In the genomic region with DNA sequence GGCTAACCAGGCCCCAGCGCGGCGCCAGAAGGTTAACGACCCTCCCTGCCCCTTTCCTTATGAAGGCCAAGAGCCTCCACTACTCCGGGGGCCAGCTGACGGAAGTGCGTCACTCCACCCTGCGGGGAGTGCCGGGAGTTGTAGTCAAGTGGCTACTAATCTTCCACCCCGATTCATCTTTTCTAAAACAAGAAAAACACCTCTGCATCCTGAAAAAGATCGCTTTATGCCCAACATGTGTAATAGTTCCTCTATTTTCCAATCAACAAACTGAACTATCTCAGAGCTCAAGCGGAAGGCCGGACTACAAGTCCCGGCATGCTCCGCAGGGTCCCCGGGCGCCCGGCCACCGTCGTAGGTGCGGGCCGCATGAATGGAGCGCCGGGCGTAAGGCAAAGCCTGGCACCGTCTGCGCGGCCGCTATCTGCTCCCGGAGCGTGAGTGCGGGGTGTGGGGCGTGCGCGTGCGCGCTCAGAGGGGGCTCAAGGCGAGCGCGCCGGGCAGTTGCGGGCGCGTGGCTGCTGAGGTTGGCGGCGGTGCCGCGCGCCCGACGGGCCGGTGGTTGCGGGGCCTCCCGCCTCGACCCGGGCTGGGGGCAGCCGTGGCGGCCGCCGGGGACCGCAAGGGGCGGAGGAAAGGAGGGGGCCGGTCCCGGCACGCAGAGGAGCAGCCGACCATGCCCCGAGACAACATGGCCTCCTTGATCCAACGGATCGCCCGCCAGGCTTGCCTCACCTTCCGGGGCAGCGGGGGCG, we compare ENCODE assay signal across 7 cellular contexts. TPM values are rescaled to one million over a fixed set of nuclear protein-coding genes. Genes with fewer than 3 reads are reported as not detected.
A peak's percentile ranks its signal among the peaks of the same experiment; 100 is the strongest.
DNase-seq lines count a peak whose midpoint lies in the region; ATAC-seq and TF ChIP-seq lines count a peak whose summit lies in the region.

ADO (plus strand) TSS at position 337 of the 755 bp plus-strand sequence; CDS start at position 677, 340 bp downstream.

- H3K27me3 ChIP-seq in ascending aorta: no peaks in the 10 kb centered on the region
- H3K27me3 ChIP-seq in right atrium auricular region: no peaks in the 10 kb centered on the region

- peak; percentile 79 for TF ChIP-seq POLR2A in GM15510 (IDR thresholded peaks at IDR 0.05; ENCODE audit: borderline replicate concordance, extremely low read depth, insufficient read length)

- H3K9me3 ChIP-seq in ascending aorta (no peaks in the 10 kb centered on the region), right atrium auricular region (no peaks in the 10 kb centered on the region)

- peak; percentile 91 for ATAC-seq in HG02798 (IDR thresholded peaks at IDR 0.05; ENCODE audit: poor library complexity, unreplicated experiment)

- H3K27ac ChIP-seq in ascending aorta: peak within 1 kb of the TSS; percentile 95 to 97
- H3K27ac ChIP-seq in right atrium auricular region: peak within 1 kb of the TSS; percentile 93

- intact Hi-C loops in ascending aorta (cut with DNase I): loop anchor here (1.0 to 5.0 kb wide), 2 partner anchors 12 to 328 kb away; partner anchors contain the start of genes EGR2 and NRBF2

- H3K36me3 ChIP-seq in ascending aorta (peaks cover 0 to 6% of the 10 kb centered on the region in 2 donors), right atrium auricular region (no peaks in the 10 kb centered on the region)

- H3K4me1 ChIP-seq in ascending aorta: peaks cover 0 to 24% of the 10 kb centered on the region in 2 donors
- H3K4me1 ChIP-seq in right atrium auricular region: peaks cover 0 to 48% of the 10 kb centered on the region in 2 donors

- no peak for TF ChIP-seq CTCF in ascending aorta (IDR thresholded peaks at IDR 0.05)
- no peak for TF ChIP-seq CTCF in right atrium auricular region (IDR thresholded peaks at IDR 0.05)

- peak within 1 kb of the TSS; percentile 69 to 97 for H3K4me3 ChIP-seq in ascending aorta
- peak within 1 kb of the TSS; percentile 71 to 92 for H3K4me3 ChIP-seq in right atrium auricular region

- DNase-seq in NCI-H1417 treated with DMSO at 0.1 percent for 48 hours (lab: John Stamatoyannopoulos, UW) (peak; percentile 47), T-helper 2 cell (peak; percentile 56 to 87 (median 72)), ascending aorta (ENCODE audit: low spot score in 2 of 2) (peak in 1 of 2 donors; percentile 88), right atrium auricular region (ENCODE audit: low spot score) (peak; percentile 84), pulmonary artery endothelial cell (ENCODE audit: low read depth, low spot score) (peak; percentile 49)

RNA-seq across cellular contexts. Expression of gene ADO, which starts in this region (rescaled TPM):
- total RNA-seq in ascending aorta: 22.1 TPM
- 10 to 100 TPM; 23.0 to 34.3 TPM for total RNA-seq in right atrium auricular region
- 16.6 and 17.7 TPM in 2 replicates for total RNA-seq in pulmonary artery endothelial cell
